Comparison of ENCODE assay signal across 1 cellular context in the genomic region with DNA sequence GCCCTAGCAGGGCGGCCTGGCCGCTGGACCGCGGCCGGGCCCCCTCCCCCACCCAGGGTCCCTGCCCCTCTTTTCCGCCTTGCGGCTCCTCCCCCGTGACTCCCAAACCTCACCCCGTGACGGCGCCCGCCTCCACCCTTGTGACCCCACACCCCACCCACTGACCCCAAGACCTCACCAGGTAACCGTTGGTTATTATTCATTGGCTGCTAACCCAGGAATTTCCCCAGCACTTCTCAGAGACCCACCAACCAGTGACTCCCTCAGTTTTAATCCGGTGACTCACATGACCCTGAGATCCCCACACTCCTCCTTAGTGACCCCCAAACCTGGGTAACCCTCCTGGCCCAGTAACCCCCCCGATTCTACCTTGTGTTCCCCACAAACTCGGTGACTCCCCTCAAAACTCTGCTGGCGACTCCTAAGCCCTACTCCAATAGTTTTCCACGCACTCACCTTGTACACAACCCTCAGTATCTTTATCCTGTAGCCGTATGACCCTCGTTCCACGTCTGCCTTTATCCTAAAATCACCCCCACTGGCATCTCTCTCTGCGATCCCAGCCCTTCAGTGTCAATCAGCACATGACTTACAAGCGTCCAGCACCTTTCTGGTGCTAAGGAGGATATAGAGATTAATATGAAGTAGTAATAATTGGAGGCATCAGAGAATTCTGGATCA.
TF ChIP-seq lines count a peak whose summit lies in the region.

No MANE protein-coding gene starts in this region.

TF ChIP-seq in K562, 482 proteins besides CTCF, POLR2A, EP300 and RAD21 (continued from another document and continues in another):
- TF ChIP-seq, protein P1, sequence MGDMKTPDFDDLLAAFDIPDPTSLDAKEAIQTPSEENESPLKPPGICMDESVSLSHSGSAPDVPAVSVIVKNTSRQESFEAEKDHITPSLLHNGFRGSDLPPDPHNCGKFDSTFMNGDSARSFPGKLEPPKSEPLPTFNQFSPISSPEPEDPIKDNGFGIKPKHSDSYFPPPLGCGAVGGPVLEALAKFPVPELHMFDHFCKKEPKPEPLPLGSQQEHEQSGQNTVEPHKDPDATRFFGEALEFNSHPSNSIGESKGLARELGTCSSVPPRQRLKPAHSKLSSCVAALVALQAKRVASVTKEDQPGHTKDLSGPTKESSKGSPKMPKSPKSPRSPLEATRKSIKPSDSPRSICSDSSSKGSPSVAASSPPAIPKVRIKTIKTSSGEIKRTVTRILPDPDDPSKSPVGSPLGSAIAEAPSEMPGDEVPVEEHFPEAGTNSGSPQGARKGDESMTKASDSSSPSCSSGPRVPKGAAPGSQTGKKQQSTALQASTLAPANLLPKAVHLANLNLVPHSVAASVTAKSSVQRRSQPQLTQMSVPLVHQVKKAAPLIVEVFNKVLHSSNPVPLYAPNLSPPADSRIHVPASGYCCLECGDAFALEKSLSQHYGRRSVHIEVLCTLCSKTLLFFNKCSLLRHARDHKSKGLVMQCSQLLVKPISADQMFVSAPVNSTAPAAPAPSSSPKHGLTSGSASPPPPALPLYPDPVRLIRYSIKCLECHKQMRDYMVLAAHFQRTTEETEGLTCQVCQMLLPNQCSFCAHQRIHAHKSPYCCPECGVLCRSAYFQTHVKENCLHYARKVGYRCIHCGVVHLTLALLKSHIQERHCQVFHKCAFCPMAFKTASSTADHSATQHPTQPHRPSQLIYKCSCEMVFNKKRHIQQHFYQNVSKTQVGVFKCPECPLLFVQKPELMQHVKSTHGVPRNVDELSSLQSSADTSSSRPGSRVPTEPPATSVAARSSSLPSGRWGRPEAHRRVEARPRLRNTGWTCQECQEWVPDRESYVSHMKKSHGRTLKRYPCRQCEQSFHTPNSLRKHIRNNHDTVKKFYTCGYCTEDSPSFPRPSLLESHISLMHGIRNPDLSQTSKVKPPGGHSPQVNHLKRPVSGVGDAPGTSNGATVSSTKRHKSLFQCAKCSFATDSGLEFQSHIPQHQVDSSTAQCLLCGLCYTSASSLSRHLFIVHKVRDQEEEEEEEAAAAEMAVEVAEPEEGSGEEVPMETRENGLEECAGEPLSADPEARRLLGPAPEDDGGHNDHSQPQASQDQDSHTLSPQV (IDR thresholded peaks at IDR 0.05): peak; percentile 7
- TF ChIP-seq SREBF1 (IDR thresholded peaks at IDR 0.05; ENCODE audit: borderline replicate concordance, low read depth, low read length): no peak
- TF ChIP-seq, protein P2, sequence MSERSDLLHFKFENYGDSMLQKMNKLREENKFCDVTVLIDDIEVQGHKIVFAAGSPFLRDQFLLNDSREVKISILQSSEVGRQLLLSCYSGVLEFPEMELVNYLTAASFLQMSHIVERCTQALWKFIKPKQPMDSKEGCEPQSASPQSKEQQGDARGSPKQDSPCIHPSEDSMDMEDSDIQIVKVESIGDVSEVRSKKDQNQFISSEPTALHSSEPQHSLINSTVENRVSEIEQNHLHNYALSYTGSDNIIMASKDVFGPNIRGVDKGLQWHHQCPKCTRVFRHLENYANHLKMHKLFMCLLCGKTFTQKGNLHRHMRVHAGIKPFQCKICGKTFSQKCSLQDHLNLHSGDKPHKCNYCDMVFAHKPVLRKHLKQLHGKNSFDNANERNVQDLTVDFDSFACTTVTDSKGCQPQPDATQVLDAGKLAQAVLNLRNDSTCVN (CRISPR knock-in tag; IDR thresholded peaks at IDR 0.05): peak; percentile 83
- TF ChIP-seq ADNP (tag; IDR thresholded peaks at IDR 0.05): no peak
- TF ChIP-seq SMARCA4 (IDR thresholded peaks at IDR 0.05): peak; percentile 71; the same call in 1 of the 2 replicates
- 0 out of 2 replicates have a peak, but pooled peaks have one; percentile 70 for TF ChIP-seq ERF (CRISPR knock-in tag; IDR thresholded peaks at IDR 0.05)
- TF ChIP-seq, protein P3, sequence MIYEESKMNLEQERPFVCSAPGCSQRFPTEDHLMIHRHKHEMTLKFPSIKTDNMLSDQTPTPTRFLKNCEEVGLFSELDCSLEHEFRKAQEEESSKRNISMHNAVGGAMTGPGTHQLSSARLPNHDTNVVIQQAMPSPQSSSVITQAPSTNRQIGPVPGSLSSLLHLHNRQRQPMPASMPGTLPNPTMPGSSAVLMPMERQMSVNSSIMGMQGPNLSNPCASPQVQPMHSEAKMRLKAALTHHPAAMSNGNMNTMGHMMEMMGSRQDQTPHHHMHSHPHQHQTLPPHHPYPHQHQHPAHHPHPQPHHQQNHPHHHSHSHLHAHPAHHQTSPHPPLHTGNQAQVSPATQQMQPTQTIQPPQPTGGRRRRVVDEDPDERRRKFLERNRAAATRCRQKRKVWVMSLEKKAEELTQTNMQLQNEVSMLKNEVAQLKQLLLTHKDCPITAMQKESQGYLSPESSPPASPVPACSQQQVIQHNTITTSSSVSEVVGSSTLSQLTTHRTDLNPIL (CRISPR knock-in tag; IDR thresholded peaks at IDR 0.05): no peak
- no peak for TF ChIP-seq ZNF217 (CRISPR knock-in tag; IDR thresholded peaks at IDR 0.05)
- TF ChIP-seq, protein P4, sequence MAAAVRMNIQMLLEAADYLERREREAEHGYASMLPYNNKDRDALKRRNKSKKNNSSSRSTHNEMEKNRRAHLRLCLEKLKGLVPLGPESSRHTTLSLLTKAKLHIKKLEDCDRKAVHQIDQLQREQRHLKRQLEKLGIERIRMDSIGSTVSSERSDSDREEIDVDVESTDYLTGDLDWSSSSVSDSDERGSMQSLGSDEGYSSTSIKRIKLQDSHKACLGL (CRISPR knock-in tag; IDR thresholded peaks at IDR 0.05; ENCODE audit: borderline replicate concordance, poor library complexity, severe bottlenecking): no peak
- no peak for TF ChIP-seq ZNF384 (IDR thresholded peaks at IDR 0.05; ENCODE audit: low read depth, low read length)
- TF ChIP-seq RHOXF2B (CRISPR knock-in tag; conservative IDR thresholded peaks at IDR 0.05): no peak
- no peak for TF ChIP-seq RBM39 (optimal IDR thresholded peaks at IDR 0.05; ENCODE audit: low read depth, low read length)
- TF ChIP-seq, protein P5, sequence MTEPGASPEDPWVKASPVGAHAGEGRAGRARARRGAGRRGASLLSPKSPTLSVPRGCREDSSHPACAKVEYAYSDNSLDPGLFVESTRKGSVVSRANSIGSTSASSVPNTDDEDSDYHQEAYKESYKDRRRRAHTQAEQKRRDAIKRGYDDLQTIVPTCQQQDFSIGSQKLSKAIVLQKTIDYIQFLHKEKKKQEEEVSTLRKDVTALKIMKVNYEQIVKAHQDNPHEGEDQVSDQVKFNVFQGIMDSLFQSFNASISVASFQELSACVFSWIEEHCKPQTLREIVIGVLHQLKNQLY (CRISPR knock-in tag; conservative IDR thresholded peaks at IDR 0.05): no peak
- no peak for TF ChIP-seq YY1 (IDR thresholded peaks at IDR 0.05; ENCODE audit: borderline replicate concordance in 1 of 3, control insufficient read depth in 1 of 3, extremely low read depth in 1 of 3, insufficient read depth in 3 of 3, insufficient read length in 1 of 3, insufficient replicate concordance in 2 of 3, low read depth in 1 of 3, low read length in 2 of 3)
- no peak for TF ChIP-seq STAG1 (CRISPR knock-in tag; IDR thresholded peaks at IDR 0.05; ENCODE audit: borderline replicate concordance)
- TF ChIP-seq KAT2B (IDR thresholded peaks at IDR 0.05; ENCODE audit: low read depth, low read length): no peak
- TF ChIP-seq ZNF143 (CRISPR knock-in tag; IDR thresholded peaks at IDR 0.05): 0 out of 2 replicates have a peak, but pooled peaks have one; percentile 9
- TF ChIP-seq MYC (IDR thresholded peaks at IDR 0.05; ENCODE audit: low read depth, low read length): no peak; the same call in 1 of the 2 replicates
- TF ChIP-seq MYC (CRISPR knock-in tag; IDR thresholded peaks at IDR 0.05; ENCODE audit: borderline replicate concordance, low read depth): 0 out of 2 replicates have a peak, but pooled peaks have one; percentile 25
- no peak for TF ChIP-seq KDM5B (IDR thresholded peaks at IDR 0.05; ENCODE audit: insufficient replicate concordance, low read depth, low read length)
- TF ChIP-seq MTA3 (IDR thresholded peaks at IDR 0.05; ENCODE audit: borderline replicate concordance): peak; percentile 9; the same call in 1 of the 2 replicates
- no peak for TF ChIP-seq SP1 (CRISPR knock-in tag; IDR thresholded peaks at IDR 0.05)
- peak; percentile 35; the same call in 1 of the 2 replicates for TF ChIP-seq NFRKB (IDR thresholded peaks at IDR 0.05; ENCODE audit: low read depth)
- peak; percentile 81 for TF ChIP-seq DPF2 (IDR thresholded peaks at IDR 0.05)
- TF ChIP-seq RBM17 (IDR thresholded peaks at IDR 0.05; ENCODE audit: borderline replicate concordance, low read depth, low read length): no peak
- TF ChIP-seq DDX20 (tag; IDR thresholded peaks at IDR 0.05; ENCODE audit: low read depth): no peak
- no peak for TF ChIP-seq WHSC1 (IDR thresholded peaks at IDR 0.05; ENCODE audit: low read length)
- no peak for TF ChIP-seq MAFG (tag; conservative IDR thresholded peaks at IDR 0.05)
- TF ChIP-seq RCOR1 (IDR thresholded peaks at IDR 0.05; ENCODE audit: borderline replicate concordance in 1 of 2, low read depth in 2 of 2, low read length in 2 of 2): peak in 1 of 2 experiments; percentile 2; a peak in 1 of 4 replicates
- TF ChIP-seq ZFPM2 (CRISPR knock-in tag; IDR thresholded peaks at IDR 0.05): no peak
- peak in 1 of 2 experiments; percentile 46; a peak in 1 of 4 replicates for TF ChIP-seq SRF (CRISPR knock-in tag; IDR thresholded peaks at IDR 0.05)
- TF ChIP-seq, protein P6, sequence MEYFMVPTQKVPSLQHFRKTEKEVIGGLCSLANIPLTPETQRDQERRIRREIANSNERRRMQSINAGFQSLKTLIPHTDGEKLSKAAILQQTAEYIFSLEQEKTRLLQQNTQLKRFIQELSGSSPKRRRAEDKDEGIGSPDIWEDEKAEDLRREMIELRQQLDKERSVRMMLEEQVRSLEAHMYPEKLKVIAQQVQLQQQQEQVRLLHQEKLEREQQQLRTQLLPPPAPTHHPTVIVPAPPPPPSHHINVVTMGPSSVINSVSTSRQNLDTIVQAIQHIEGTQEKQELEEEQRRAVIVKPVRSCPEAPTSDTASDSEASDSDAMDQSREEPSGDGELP (CRISPR knock-in tag; IDR thresholded peaks at IDR 0.05; ENCODE audit: borderline replicate concordance): no peak
- TF ChIP-seq JUND (IDR thresholded peaks at IDR 0.05; ENCODE audit: borderline replicate concordance, low read depth, low read length): peak; percentile 62; the same call in 1 of the 2 replicates
- TF ChIP-seq JUND (tag; IDR thresholded peaks at IDR 0.05; ENCODE audit: borderline replicate concordance, low read depth, low read length): 0 out of 3 replicates have a peak, but pooled peaks have one; percentile 31
- TF ChIP-seq SMAD1 (IDR thresholded peaks at IDR 0.05; ENCODE audit: low read depth, low read length, partially characterized antibody): peak; percentile 24
- no peak for TF ChIP-seq HMG20B (CRISPR knock-in tag; IDR thresholded peaks at IDR 0.05)
- no peak for TF ChIP-seq MCM5 (IDR thresholded peaks at IDR 0.05; ENCODE audit: low read depth)
- no peak for TF ChIP-seq ESRRB (CRISPR knock-in tag; IDR thresholded peaks at IDR 0.05; ENCODE audit: borderline replicate concordance)
- TF ChIP-seq, protein P7, sequence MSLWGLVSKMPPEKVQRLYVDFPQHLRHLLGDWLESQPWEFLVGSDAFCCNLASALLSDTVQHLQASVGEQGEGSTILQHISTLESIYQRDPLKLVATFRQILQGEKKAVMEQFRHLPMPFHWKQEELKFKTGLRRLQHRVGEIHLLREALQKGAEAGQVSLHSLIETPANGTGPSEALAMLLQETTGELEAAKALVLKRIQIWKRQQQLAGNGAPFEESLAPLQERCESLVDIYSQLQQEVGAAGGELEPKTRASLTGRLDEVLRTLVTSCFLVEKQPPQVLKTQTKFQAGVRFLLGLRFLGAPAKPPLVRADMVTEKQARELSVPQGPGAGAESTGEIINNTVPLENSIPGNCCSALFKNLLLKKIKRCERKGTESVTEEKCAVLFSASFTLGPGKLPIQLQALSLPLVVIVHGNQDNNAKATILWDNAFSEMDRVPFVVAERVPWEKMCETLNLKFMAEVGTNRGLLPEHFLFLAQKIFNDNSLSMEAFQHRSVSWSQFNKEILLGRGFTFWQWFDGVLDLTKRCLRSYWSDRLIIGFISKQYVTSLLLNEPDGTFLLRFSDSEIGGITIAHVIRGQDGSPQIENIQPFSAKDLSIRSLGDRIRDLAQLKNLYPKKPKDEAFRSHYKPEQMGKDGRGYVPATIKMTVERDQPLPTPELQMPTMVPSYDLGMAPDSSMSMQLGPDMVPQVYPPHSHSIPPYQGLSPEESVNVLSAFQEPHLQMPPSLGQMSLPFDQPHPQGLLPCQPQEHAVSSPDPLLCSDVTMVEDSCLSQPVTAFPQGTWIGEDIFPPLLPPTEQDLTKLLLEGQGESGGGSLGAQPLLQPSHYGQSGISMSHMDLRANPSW (CRISPR knock-in tag; IDR thresholded peaks at IDR 0.05): no peak
- 0 out of 2 replicates have a peak, but pooled peaks have one; percentile 31 for TF ChIP-seq ZNF324 (CRISPR knock-in tag; IDR thresholded peaks at IDR 0.05)
- TF ChIP-seq TAF7 (tag; IDR thresholded peaks at IDR 0.05): no peak
- TF ChIP-seq, protein P8, sequence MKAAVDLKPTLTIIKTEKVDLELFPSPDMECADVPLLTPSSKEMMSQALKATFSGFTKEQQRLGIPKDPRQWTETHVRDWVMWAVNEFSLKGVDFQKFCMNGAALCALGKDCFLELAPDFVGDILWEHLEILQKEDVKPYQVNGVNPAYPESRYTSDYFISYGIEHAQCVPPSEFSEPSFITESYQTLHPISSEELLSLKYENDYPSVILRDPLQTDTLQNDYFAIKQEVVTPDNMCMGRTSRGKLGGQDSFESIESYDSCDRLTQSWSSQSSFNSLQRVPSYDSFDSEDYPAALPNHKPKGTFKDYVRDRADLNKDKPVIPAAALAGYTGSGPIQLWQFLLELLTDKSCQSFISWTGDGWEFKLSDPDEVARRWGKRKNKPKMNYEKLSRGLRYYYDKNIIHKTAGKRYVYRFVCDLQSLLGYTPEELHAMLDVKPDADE (conservative IDR thresholded peaks at IDR 0.05; ENCODE audit: control insufficient read depth, low read depth, low read length): no peak; the same call in 1 of the 2 replicates
- peak; percentile 65 for TF ChIP-seq MEIS2 (IDR thresholded peaks at IDR 0.05; ENCODE audit: partially characterized antibody)
- TF ChIP-seq CTBP1 (IDR thresholded peaks at IDR 0.05; ENCODE audit: borderline replicate concordance): no peak; the same call in 1 of the 2 replicates
- peak; percentile 91 for TF ChIP-seq BRD9 (IDR thresholded peaks at IDR 0.05; ENCODE audit: low read depth, partially characterized antibody)
- TF ChIP-seq, protein P9, sequence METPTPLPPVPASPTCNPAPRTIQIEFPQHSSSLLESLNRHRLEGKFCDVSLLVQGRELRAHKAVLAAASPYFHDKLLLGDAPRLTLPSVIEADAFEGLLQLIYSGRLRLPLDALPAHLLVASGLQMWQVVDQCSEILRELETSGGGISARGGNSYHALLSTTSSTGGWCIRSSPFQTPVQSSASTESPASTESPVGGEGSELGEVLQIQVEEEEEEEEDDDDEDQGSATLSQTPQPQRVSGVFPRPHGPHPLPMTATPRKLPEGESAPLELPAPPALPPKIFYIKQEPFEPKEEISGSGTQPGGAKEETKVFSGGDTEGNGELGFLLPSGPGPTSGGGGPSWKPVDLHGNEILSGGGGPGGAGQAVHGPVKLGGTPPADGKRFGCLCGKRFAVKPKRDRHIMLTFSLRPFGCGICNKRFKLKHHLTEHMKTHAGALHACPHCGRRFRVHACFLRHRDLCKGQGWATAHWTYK (CRISPR knock-in tag; IDR thresholded peaks at IDR 0.05): 0 out of 2 replicates have a peak, but pooled peaks have one; percentile 53
- TF ChIP-seq MCM3 (IDR thresholded peaks at IDR 0.05): no peak
- TF ChIP-seq HDGF (IDR thresholded peaks at IDR 0.05): peak; percentile 98
- no peak for TF ChIP-seq SIRT6 (IDR thresholded peaks at IDR 0.05; ENCODE audit: low read depth, low read length)
- TF ChIP-seq ARNT (IDR thresholded peaks at IDR 0.05): no peak
- TF ChIP-seq ZKSCAN8 (CRISPR knock-in tag; IDR thresholded peaks at IDR 0.05): no peak
- no peak for TF ChIP-seq ZNF224 (CRISPR knock-in tag; IDR thresholded peaks at IDR 0.05)
- TF ChIP-seq MTF1 (CRISPR knock-in tag; IDR thresholded peaks at IDR 0.05; ENCODE audit: borderline replicate concordance): no peak
- no peak for TF ChIP-seq BACH1 (tag; IDR thresholded peaks at IDR 0.05)
